In the genomic region with DNA sequence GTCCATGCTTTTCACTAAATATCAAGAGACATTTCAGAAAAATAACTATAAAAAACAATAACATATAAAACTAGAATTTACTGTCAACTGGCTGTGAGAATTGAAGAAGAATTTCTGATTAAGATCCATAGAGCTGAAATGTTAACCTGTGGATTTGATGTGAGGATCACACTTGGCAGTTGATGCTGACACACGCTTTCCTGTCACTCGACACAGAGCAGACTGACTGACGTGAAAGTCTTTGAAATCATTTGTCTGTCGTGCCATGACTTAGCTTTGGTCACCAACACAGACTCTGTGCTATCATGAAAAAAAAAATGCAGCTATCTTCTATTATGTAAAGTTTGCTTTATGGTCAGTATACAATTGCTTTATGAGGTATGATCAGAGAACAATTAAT, we compare ENCODE assay signal across 29 cellular contexts.
"Had no signal": no experiment of that assay in that cellular context is flagged by ENCODE, and none has a peak within 500 bp of the region (broad histone marks: within the 10 kb centered on the region; RNA-seq: fewer than 3 reads in every experiment).

No MANE protein-coding gene starts in this region.

- DNase-seq: colonic mucosa; cortex of kidney; dermis blood vessel endothelial cell; dorsolateral prefrontal cortex; effector CD4-positive, alpha-beta T cell; effector CD8-positive, alpha-beta T cell; effector memory CD4-positive, alpha-beta T cell; effector memory CD8-positive, alpha-beta T cell; endodermal cell; erythroblast; esophagus squamous epithelium; foreskin fibroblast; foreskin keratinocyte; foreskin melanocyte; gastrocnemius medialis; glutamatergic neuron; head of caudate nucleus; heart left ventricle; heart right ventricle had no signal

- H3K4me3 ChIP-seq: colonic mucosa, coronary artery, dorsolateral prefrontal cortex, esophagus muscularis mucosa, esophagus squamous epithelium, gastrocnemius medialis, gastroesophageal sphincter, heart left ventricle, heart right ventricle had no signal

- FAIRE-seq: colon, endometrium, endothelial cell of umbilical vein, frontal cortex had no signal

- H3K27ac ChIP-seq: colonic mucosa, coronary artery, dorsolateral prefrontal cortex, epithelial cell of prostate, esophagus muscularis mucosa, esophagus squamous epithelium, foreskin keratinocyte, gastrocnemius medialis, gastroesophageal sphincter, heart left ventricle, heart right ventricle had no signal

- H3K4me1 ChIP-seq: colonic mucosa, esophagus muscularis mucosa, esophagus squamous epithelium, foreskin keratinocyte, gastrocnemius medialis, gastroesophageal sphincter, heart left ventricle, heart right ventricle had no signal

- H3K27me3 Mint-ChIP-seq: dendritic cell treated with granulocyte-macrophage colony-stimulating factor and Interleukin-4, amounts not matched to agents 40 ng/mL and 50 ng/mL, for 4 days; effector memory CD8-positive, alpha-beta T cell had no signal

- H3K4me3 Mint-ChIP-seq: dendritic cell treated with granulocyte-macrophage colony-stimulating factor and Interleukin-4, amounts not matched to agents 40 ng/mL and 50 ng/mL, for 4 days; effector memory CD8-positive, alpha-beta T cell; endodermal cell had no signal

- H3K27me3 ChIP-seq: colonic mucosa, dorsolateral prefrontal cortex, esophagus muscularis mucosa, esophagus squamous epithelium, foreskin keratinocyte, gastrocnemius medialis, gastroesophageal sphincter, heart left ventricle, heart right ventricle had no signal

- H3K9me3 ChIP-seq: colonic mucosa, esophagus muscularis mucosa, esophagus squamous epithelium, gastrocnemius medialis, gastroesophageal sphincter, heart left ventricle, heart right ventricle had no signal

- ATAC-seq: effector memory CD8-positive, alpha-beta T cell; esophagus mucosa; foreskin keratinocyte; gastrocnemius medialis; gastroesophageal sphincter; heart left ventricle; heart right ventricle had no signal

- H3K27ac Mint-ChIP-seq: dendritic cell treated with granulocyte-macrophage colony-stimulating factor and Interleukin-4, amounts not matched to agents 40 ng/mL and 50 ng/mL, for 4 days; effector memory CD8-positive, alpha-beta T cell; endodermal cell had no signal

- H3K9me3 Mint-ChIP-seq: dendritic cell treated with granulocyte-macrophage colony-stimulating factor and Interleukin-4, amounts not matched to agents 40 ng/mL and 50 ng/mL, for 4 days; endodermal cell had no signal

- H3K36me3 ChIP-seq: colonic mucosa, esophagus muscularis mucosa, esophagus squamous epithelium, gastrocnemius medialis, gastroesophageal sphincter, heart left ventricle, heart right ventricle had no signal
